1 cellular context compared by ENCODE assay signal in the genomic region with DNA sequence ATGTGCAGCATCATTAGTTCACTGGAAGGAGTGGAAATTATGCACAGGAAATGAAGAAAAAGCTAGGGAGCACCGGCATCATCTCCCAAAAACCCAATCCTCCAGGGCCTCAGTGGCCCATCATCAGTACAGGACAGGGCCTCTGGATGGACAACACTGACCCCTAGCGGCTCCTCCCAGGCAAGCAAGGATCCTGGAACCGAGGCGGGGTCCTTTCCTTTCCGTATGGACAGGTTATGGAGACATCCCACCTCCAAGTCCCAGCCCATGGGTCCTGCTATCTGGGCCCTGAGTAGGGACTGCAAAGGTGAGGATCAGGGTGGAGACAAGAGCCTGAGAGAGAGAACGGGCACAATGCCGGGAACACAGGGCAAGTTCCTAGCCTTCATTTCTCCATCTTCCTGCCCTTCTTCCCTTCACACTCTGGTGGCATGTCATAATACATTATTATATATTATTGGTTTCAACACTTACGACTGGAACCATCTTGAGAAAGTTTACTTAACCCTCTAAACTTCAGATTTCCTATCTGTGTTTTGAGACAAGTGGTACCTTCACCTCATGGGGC.
A peak's percentile ranks its signal among the peaks of the same experiment; 100 is the strongest.
TF ChIP-seq lines count a peak whose summit lies in the region.

No MANE protein-coding gene starts in this region.

TF ChIP-seq in HepG2, 621 proteins besides CTCF, POLR2A, EP300 and RAD21 (continued from another document):
- TF ChIP-seq, protein P1, sequence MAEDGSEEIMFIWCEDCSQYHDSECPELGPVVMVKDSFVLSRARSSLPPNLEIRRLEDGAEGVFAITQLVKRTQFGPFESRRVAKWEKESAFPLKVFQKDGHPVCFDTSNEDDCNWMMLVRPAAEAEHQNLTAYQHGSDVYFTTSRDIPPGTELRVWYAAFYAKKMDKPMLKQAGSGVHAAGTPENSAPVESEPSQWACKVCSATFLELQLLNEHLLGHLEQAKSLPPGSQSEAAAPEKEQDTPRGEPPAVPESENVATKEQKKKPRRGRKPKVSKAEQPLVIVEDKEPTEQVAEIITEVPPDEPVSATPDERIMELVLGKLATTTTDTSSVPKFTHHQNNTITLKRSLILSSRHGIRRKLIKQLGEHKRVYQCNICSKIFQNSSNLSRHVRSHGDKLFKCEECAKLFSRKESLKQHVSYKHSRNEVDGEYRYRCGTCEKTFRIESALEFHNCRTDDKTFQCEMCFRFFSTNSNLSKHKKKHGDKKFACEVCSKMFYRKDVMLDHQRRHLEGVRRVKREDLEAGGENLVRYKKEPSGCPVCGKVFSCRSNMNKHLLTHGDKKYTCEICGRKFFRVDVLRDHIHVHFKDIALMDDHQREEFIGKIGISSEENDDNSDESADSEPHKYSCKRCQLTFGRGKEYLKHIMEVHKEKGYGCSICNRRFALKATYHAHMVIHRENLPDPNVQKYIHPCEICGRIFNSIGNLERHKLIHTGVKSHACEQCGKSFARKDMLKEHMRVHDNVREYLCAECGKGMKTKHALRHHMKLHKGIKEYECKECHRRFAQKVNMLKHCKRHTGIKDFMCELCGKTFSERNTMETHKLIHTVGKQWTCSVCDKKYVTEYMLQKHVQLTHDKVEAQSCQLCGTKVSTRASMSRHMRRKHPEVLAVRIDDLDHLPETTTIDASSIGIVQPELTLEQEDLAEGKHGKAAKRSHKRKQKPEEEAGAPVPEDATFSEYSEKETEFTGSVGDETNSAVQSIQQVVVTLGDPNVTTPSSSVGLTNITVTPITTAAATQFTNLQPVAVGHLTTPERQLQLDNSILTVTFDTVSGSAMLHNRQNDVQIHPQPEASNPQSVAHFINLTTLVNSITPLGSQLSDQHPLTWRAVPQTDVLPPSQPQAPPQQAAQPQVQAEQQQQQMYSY (CRISPR knock-in tag; IDR thresholded peaks at IDR 0.05), result no peak
- TF ChIP-seq, protein P2, sequence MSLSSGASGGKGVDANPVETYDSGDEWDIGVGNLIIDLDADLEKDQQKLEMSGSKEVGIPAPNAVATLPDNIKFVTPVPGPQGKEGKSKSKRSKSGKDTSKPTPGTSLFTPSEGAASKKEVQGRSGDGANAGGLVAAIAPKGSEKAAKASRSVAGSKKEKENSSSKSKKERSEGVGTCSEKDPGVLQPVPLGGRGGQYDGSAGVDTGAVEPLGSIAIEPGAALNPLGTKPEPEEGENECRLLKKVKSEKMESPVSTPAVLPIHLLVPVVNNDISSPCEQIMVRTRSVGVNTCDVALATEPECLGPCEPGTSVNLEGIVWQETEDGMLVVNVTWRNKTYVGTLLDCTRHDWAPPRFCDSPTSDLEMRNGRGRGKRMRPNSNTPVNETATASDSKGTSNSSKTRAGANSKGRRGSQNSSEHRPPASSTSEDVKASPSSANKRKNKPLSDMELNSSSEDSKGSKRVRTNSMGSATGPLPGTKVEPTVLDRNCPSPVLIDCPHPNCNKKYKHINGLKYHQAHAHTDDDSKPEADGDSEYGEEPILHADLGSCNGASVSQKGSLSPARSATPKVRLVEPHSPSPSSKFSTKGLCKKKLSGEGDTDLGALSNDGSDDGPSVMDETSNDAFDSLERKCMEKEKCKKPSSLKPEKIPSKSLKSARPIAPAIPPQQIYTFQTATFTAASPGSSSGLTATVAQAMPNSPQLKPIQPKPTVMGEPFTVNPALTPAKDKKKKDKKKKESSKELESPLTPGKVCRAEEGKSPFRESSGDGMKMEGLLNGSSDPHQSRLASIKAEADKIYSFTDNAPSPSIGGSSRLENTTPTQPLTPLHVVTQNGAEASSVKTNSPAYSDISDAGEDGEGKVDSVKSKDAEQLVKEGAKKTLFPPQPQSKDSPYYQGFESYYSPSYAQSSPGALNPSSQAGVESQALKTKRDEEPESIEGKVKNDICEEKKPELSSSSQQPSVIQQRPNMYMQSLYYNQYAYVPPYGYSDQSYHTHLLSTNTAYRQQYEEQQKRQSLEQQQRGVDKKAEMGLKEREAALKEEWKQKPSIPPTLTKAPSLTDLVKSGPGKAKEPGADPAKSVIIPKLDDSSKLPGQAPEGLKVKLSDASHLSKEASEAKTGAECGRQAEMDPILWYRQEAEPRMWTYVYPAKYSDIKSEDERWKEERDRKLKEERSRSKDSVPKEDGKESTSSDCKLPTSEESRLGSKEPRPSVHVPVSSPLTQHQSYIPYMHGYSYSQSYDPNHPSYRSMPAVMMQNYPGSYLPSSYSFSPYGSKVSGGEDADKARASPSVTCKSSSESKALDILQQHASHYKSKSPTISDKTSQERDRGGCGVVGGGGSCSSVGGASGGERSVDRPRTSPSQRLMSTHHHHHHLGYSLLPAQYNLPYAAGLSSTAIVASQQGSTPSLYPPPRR (CRISPR knock-in tag; IDR thresholded peaks at IDR 0.05; ENCODE audit: borderline replicate concordance), result no peak
- TF ChIP-seq ARNT (IDR thresholded peaks at IDR 0.05), result no peak
- no peak for TF ChIP-seq RARA (CRISPR knock-in tag; IDR thresholded peaks at IDR 0.05)
- TF ChIP-seq JARID2 (CRISPR knock-in tag; IDR thresholded peaks at IDR 0.05; ENCODE audit: insufficient replicate concordance), result no peak
- TF ChIP-seq HMG20B (CRISPR knock-in tag; conservative IDR thresholded peaks at IDR 0.05), result no peak
- no peak for TF ChIP-seq ZNF44 (CRISPR knock-in tag; IDR thresholded peaks at IDR 0.05)
- TF ChIP-seq, protein P3, sequence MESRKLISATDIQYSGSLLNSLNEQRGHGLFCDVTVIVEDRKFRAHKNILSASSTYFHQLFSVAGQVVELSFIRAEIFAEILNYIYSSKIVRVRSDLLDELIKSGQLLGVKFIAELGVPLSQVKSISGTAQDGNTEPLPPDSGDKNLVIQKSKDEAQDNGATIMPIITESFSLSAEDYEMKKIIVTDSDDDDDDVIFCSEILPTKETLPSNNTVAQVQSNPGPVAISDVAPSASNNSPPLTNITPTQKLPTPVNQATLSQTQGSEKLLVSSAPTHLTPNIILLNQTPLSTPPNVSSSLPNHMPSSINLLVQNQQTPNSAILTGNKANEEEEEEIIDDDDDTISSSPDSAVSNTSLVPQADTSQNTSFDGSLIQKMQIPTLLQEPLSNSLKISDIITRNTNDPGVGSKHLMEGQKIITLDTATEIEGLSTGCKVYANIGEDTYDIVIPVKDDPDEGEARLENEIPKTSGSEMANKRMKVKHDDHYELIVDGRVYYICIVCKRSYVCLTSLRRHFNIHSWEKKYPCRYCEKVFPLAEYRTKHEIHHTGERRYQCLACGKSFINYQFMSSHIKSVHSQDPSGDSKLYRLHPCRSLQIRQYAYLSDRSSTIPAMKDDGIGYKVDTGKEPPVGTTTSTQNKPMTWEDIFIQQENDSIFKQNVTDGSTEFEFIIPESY (CRISPR knock-in tag; IDR thresholded peaks at IDR 0.05), result peak; percentile 92
- no peak for TF ChIP-seq EEA1 (CRISPR knock-in tag; IDR thresholded peaks at IDR 0.05; ENCODE audit: borderline replicate concordance)
- TF ChIP-seq JDP2 (CRISPR knock-in tag; IDR thresholded peaks at IDR 0.05; ENCODE audit: borderline replicate concordance), result no peak
- TF ChIP-seq, protein P4, sequence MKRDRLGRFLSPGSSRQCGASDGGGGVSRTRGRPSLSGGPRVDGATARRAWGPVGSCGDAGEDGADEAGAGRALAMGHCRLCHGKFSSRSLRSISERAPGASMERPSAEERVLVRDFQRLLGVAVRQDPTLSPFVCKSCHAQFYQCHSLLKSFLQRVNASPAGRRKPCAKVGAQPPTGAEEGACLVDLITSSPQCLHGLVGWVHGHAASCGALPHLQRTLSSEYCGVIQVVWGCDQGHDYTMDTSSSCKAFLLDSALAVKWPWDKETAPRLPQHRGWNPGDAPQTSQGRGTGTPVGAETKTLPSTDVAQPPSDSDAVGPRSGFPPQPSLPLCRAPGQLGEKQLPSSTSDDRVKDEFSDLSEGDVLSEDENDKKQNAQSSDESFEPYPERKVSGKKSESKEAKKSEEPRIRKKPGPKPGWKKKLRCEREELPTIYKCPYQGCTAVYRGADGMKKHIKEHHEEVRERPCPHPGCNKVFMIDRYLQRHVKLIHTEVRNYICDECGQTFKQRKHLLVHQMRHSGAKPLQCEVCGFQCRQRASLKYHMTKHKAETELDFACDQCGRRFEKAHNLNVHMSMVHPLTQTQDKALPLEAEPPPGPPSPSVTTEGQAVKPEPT (CRISPR knock-in tag; IDR thresholded peaks at IDR 0.05; ENCODE audit: low read depth), result no peak
- no peak for TF ChIP-seq CREM (IDR thresholded peaks at IDR 0.05)
- no peak for TF ChIP-seq CREM (CRISPR knock-in tag; IDR thresholded peaks at IDR 0.05)
- TF ChIP-seq, protein P5, sequence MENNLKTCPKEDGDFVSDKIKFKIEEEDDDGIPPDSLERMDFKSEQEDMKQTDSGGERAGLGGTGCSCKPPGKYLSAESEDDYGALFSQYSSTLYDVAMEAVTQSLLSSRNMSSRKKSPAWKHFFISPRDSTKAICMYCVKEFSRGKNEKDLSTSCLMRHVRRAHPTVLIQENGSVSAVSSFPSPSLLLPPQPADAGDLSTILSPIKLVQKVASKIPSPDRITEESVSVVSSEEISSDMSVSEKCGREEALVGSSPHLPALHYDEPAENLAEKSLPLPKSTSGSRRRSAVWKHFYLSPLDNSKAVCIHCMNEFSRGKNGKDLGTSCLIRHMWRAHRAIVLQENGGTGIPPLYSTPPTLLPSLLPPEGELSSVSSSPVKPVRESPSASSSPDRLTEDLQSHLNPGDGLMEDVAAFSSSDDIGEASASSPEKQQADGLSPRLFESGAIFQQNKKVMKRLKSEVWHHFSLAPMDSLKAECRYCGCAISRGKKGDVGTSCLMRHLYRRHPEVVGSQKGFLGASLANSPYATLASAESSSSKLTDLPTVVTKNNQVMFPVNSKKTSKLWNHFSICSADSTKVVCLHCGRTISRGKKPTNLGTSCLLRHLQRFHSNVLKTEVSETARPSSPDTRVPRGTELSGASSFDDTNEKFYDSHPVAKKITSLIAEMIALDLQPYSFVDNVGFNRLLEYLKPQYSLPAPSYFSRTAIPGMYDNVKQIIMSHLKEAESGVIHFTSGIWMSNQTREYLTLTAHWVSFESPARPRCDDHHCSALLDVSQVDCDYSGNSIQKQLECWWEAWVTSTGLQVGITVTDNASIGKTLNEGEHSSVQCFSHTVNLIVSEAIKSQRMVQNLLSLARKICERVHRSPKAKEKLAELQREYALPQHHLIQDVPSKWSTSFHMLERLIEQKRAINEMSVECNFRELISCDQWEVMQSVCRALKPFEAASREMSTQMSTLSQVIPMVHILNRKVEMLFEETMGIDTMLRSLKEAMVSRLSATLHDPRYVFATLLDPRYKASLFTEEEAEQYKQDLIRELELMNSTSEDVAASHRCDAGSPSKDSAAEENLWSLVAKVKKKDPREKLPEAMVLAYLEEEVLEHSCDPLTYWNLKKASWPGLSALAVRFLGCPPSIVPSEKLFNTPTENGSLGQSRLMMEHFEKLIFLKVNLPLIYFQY (CRISPR knock-in tag; IDR thresholded peaks at IDR 0.05; ENCODE audit: borderline replicate concordance), result no peak
